ENCODE assay signal across 1 cellular context in genomic region chr20:64083380-64084208, GRCh38.
TF ChIP-seq lines count a peak whose summit lies in the region.

No MANE protein-coding gene starts in this region.

TF ChIP-seq in WTC11, 78 proteins besides CTCF, POLR2A, EP300 and RAD21 (continued from another document and continues in another):
- TF ChIP-seq, protein P1, sequence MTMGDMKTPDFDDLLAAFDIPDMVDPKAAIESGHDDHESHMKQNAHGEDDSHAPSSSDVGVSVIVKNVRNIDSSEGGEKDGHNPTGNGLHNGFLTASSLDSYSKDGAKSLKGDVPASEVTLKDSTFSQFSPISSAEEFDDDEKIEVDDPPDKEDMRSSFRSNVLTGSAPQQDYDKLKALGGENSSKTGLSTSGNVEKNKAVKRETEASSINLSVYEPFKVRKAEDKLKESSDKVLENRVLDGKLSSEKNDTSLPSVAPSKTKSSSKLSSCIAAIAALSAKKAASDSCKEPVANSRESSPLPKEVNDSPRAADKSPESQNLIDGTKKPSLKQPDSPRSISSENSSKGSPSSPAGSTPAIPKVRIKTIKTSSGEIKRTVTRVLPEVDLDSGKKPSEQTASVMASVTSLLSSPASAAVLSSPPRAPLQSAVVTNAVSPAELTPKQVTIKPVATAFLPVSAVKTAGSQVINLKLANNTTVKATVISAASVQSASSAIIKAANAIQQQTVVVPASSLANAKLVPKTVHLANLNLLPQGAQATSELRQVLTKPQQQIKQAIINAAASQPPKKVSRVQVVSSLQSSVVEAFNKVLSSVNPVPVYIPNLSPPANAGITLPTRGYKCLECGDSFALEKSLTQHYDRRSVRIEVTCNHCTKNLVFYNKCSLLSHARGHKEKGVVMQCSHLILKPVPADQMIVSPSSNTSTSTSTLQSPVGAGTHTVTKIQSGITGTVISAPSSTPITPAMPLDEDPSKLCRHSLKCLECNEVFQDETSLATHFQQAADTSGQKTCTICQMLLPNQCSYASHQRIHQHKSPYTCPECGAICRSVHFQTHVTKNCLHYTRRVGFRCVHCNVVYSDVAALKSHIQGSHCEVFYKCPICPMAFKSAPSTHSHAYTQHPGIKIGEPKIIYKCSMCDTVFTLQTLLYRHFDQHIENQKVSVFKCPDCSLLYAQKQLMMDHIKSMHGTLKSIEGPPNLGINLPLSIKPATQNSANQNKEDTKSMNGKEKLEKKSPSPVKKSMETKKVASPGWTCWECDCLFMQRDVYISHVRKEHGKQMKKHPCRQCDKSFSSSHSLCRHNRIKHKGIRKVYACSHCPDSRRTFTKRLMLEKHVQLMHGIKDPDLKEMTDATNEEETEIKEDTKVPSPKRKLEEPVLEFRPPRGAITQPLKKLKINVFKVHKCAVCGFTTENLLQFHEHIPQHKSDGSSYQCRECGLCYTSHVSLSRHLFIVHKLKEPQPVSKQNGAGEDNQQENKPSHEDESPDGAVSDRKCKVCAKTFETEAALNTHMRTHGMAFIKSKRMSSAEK (CRISPR knock-in tag; IDR thresholded peaks at IDR 0.05; ENCODE audit: borderline replicate concordance), result no peak
- TF ChIP-seq KAT7 (CRISPR knock-in tag; IDR thresholded peaks at IDR 0.05; ENCODE audit: borderline replicate concordance) (peak; percentile 57; the same call in 1 of the 2 replicates), GABPB1 (CRISPR knock-in tag; IDR thresholded peaks at IDR 0.05) (0 out of 2 replicates have a peak, but pooled peaks have one; percentile 31), SOX15 (CRISPR knock-in tag; IDR thresholded peaks at IDR 0.05) (no peak), GRHL2 (CRISPR knock-in tag; IDR thresholded peaks at IDR 0.05; ENCODE audit: insufficient replicate concordance, severe bottlenecking) (no peak), EMX1 (CRISPR knock-in tag; IDR thresholded peaks at IDR 0.05) (no peak), MYBL2 (CRISPR knock-in tag; IDR thresholded peaks at IDR 0.05) (no peak), ETV6 (CRISPR knock-in tag; IDR thresholded peaks at IDR 0.05) (no peak; the same call in 1 of the 2 replicates), ZBTB43 (CRISPR knock-in tag; IDR thresholded peaks at IDR 0.05) (no peak), GTF2I (CRISPR knock-in tag; conservative IDR thresholded peaks at IDR 0.05) (no peak), AR (CRISPR knock-in tag; IDR thresholded peaks at IDR 0.05) (no peak), ZNF671 (CRISPR knock-in tag; IDR thresholded peaks at IDR 0.05) (no peak), PRDM15 (CRISPR knock-in tag; IDR thresholded peaks at IDR 0.05) (no peak), CDX4 (CRISPR knock-in tag; IDR thresholded peaks at IDR 0.05; ENCODE audit: borderline replicate concordance) (no peak), CBFB (CRISPR knock-in tag; IDR thresholded peaks at IDR 0.05; ENCODE audit: low read depth) (no peak), IRF2 (CRISPR knock-in tag; IDR thresholded peaks at IDR 0.05; ENCODE audit: borderline replicate concordance, low read depth) (no peak), SMAD4 (CRISPR knock-in tag; IDR thresholded peaks at IDR 0.05) (no peak), FOXP1 (CRISPR knock-in tag; IDR thresholded peaks at IDR 0.05; ENCODE audit: borderline replicate concordance) (peak; percentile 51; the same call in 1 of the 2 replicates), RELA (CRISPR knock-in tag; IDR thresholded peaks at IDR 0.05; ENCODE audit: borderline replicate concordance) (0 out of 2 replicates have a peak, but pooled peaks have one; percentile 14), FOXK1 (CRISPR knock-in tag; IDR thresholded peaks at IDR 0.05) (peak; percentile 47; the same call in 1 of the 2 replicates), NFE2L1 (CRISPR knock-in tag; IDR thresholded peaks at IDR 0.05) (no peak), ATF2 (CRISPR knock-in tag; IDR thresholded peaks at IDR 0.05; ENCODE audit: borderline replicate concordance, low read depth) (no peak), ERG (CRISPR knock-in tag; IDR thresholded peaks at IDR 0.05) (no peak), ATF1 (CRISPR knock-in tag; IDR thresholded peaks at IDR 0.05) (no peak), PRRX2 (CRISPR knock-in tag; IDR thresholded peaks at IDR 0.05) (no peak), JUN (CRISPR knock-in tag; IDR thresholded peaks at IDR 0.05) (no peak), ZNF138 (CRISPR knock-in tag; conservative IDR thresholded peaks at IDR 0.05) (0 out of 2 replicates have a peak, but pooled peaks have one; percentile 37)
- TF ChIP-seq, protein P2, sequence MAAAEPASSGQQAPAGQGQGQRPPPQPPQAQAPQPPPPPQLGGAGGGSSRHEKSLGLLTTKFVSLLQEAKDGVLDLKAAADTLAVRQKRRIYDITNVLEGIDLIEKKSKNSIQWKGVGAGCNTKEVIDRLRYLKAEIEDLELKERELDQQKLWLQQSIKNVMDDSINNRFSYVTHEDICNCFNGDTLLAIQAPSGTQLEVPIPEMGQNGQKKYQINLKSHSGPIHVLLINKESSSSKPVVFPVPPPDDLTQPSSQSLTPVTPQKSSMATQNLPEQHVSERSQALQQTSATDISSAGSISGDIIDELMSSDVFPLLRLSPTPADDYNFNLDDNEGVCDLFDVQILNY (CRISPR knock-in tag; IDR thresholded peaks at IDR 0.05), result peak; percentile 27; the same call in 1 of the 2 replicates
- TF ChIP-seq, protein P3, sequence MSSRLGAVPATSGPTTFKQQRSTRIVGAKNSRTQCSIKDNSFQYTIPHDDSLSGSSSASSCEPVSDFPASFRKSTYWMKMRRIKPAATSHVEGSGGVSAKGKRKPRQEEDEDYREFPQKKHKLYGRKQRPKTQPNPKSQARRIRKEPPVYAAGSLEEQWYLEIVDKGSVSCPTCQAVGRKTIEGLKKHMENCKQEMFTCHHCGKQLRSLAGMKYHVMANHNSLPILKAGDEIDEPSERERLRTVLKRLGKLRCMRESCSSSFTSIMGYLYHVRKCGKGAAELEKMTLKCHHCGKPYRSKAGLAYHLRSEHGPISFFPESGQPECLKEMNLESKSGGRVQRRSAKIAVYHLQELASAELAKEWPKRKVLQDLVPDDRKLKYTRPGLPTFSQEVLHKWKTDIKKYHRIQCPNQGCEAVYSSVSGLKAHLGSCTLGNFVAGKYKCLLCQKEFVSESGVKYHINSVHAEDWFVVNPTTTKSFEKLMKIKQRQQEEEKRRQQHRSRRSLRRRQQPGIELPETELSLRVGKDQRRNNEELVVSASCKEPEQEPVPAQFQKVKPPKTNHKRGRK (CRISPR knock-in tag; IDR thresholded peaks at IDR 0.05; ENCODE audit: borderline replicate concordance), result no peak
- TF ChIP-seq, protein P4, sequence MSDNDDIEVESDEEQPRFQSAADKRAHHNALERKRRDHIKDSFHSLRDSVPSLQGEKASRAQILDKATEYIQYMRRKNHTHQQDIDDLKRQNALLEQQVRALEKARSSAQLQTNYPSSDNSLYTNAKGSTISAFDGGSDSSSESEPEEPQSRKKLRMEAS (CRISPR knock-in tag; IDR thresholded peaks at IDR 0.05), result peak; percentile 53; the same call in 1 of the 2 replicates
- TF ChIP-seq, protein P5, sequence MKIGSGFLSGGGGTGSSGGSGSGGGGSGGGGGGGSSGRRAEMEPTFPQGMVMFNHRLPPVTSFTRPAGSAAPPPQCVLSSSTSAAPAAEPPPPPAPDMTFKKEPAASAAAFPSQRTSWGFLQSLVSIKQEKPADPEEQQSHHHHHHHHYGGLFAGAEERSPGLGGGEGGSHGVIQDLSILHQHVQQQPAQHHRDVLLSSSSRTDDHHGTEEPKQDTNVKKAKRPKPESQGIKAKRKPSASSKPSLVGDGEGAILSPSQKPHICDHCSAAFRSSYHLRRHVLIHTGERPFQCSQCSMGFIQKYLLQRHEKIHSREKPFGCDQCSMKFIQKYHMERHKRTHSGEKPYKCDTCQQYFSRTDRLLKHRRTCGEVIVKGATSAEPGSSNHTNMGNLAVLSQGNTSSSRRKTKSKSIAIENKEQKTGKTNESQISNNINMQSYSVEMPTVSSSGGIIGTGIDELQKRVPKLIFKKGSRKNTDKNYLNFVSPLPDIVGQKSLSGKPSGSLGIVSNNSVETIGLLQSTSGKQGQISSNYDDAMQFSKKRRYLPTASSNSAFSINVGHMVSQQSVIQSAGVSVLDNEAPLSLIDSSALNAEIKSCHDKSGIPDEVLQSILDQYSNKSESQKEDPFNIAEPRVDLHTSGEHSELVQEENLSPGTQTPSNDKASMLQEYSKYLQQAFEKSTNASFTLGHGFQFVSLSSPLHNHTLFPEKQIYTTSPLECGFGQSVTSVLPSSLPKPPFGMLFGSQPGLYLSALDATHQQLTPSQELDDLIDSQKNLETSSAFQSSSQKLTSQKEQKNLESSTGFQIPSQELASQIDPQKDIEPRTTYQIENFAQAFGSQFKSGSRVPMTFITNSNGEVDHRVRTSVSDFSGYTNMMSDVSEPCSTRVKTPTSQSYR (CRISPR knock-in tag; IDR thresholded peaks at IDR 0.05), result peak; percentile 73; the same call in 1 of the 2 replicates
